ENCODE assay signal across 8 cellular contexts in genomic region chr15:29268706-29269484, GRCh38. TPM values are rescaled to one million over a fixed set of nuclear protein-coding genes. Genes with fewer than 3 reads are reported as not detected.
DNase-seq lines count a peak whose midpoint lies in the region; ATAC-seq, FAIRE-seq and TF ChIP-seq lines count a peak whose summit lies in the region.

No MANE protein-coding gene starts in this region.

- FAIRE-seq in keratinocyte (lab: Jason Lieb, UNC), result no peak

- H3K4me3 ChIP-seq in mammary epithelial cell (replicated peaks in 1 of 3; ENCODE audit: insufficient read depth in 1 of 3, low read depth in 2 of 3, low read length in 3 of 3) (peak overlapping the region; percentile 69 to 84 (median 77)), keratinocyte (ENCODE audit: control insufficient read depth in 2 of 3, extremely low read depth in 1 of 3, insufficient read depth in 2 of 3, low read depth in 1 of 3, low read length in 3 of 3) (peak overlapping the region; percentile 86 to 98 (median 89))

- H3K27me3 Mint-ChIP-seq in CD4-positive, alpha-beta T cell, result no peaks in the 10 kb centered on the region

- H3K27ac Mint-ChIP-seq in CD4-positive, alpha-beta T cell, result peak overlapping the region; percentile 97

- no peaks in the 10 kb centered on the region for H3K9me3 ChIP-seq in CD4-positive, alpha-beta T cell (ENCODE audit: control insufficient read depth, low read length)
- H3K9me3 ChIP-seq in mammary epithelial cell (replicated peaks; ENCODE audit: insufficient read depth, low read length), result no peaks in the 10 kb centered on the region
- no peaks in the 10 kb centered on the region for H3K9me3 ChIP-seq in keratinocyte (ENCODE audit: control insufficient read depth, low read depth, low read length)

- no peaks in the 10 kb centered on the region for H4K20me1 ChIP-seq in mammary epithelial cell (ENCODE audit: insufficient read depth, low read length)
- H4K20me1 ChIP-seq in keratinocyte (ENCODE audit: control insufficient read depth, extremely low read depth, insufficient read depth, low read length), result no peaks in the 10 kb centered on the region

- no peak for TF ChIP-seq CTCF in CD4-positive, alpha-beta T cell (IDR thresholded peaks at IDR 0.05)
- no peak for TF ChIP-seq CTCF in mammary epithelial cell (conservative IDR thresholded peaks at IDR 0.05 in 1 of 2, IDR thresholded peaks at IDR 0.05 in 1 of 2; ENCODE audit: extremely low read depth in 1 of 2, insufficient read depth in 1 of 2, low read depth in 1 of 2, low read length in 2 of 2)
- no peak for TF ChIP-seq CTCF in keratinocyte (optimal IDR thresholded peaks at IDR 0.05 in 1 of 3, IDR thresholded peaks at IDR 0.05 in 1 of 3, conservative IDR thresholded peaks at IDR 0.05 in 1 of 3; ENCODE audit: extremely low read depth in 1 of 3, insufficient read depth in 2 of 3, low read length in 3 of 3)

- peak; percentile 22 to 65 (median 37) for DNase-seq in CD4-positive, alpha-beta T cell
- DNase-seq in HT-29 (ENCODE audit: low spot score) (peak; percentile 20), UCSD-AML1 (lab: John Stamatoyannopoulos, UW; ENCODE audit: unreplicated experiment) (peak; percentile 64), mammary epithelial cell (peak; percentile 31), keratinocyte (ENCODE audit: low read depth, low spot score) (no peak), occipital lobe (lab: John Stamatoyannopoulos, UW) (no peak)
- DNase-seq in stimulated activated CD4-positive, alpha-beta T cell treated with anti-CD3 and anti-CD28 coated beads, Interleukin-15, amount 100 ng/mL, for 48 hours (ENCODE audit: low read depth in 2 of 2), result peak; percentile 10

- H3K36me3 ChIP-seq in mammary epithelial cell (ENCODE audit: insufficient read depth, low read length), result no peaks in the 10 kb centered on the region
- H3K36me3 ChIP-seq in keratinocyte (ENCODE audit: control insufficient read depth in 2 of 2, extremely low read depth in 1 of 2, insufficient read depth in 2 of 2, low read length in 2 of 2), result no peaks in the 10 kb centered on the region

- H3K79me2 ChIP-seq in mammary epithelial cell (ENCODE audit: insufficient read depth, low read length) (peaks cover 14% of the 10 kb centered on the region), keratinocyte (ENCODE audit: control insufficient read depth, insufficient read depth, low read length) (peaks cover 25% of the 10 kb centered on the region)

- peak overlapping the region; percentile 94 for H3K27ac ChIP-seq in CD4-positive, alpha-beta T cell (ENCODE audit: low read depth, low read length)
- H3K27ac ChIP-seq in mammary epithelial cell (ENCODE audit: insufficient read depth, low read depth, low read length) (peak overlapping the region; percentile 64), keratinocyte (ENCODE audit: control insufficient read depth, insufficient read depth, low read length) (peak overlapping the region; percentile 79)

- dilution Hi-C loops in mammary epithelial cell (cut with HindIII; ENCODE audit: low sequenced_read_pairs) (no loop called here), keratinocyte (cut with MboI; ENCODE audit: extremely low pct_ligation_motif_present, low sequenced_read_pairs) (no loop called here)

- in situ Hi-C loops in mammary epithelial cell (cut with MboI; ENCODE audit: low sequenced_read_pairs in 2 of 2), result no loop called here

- H3K4me2 ChIP-seq in mammary epithelial cell (ENCODE audit: insufficient read depth, low read depth, low read length), result peak overlapping the region; percentile 87
- H3K4me2 ChIP-seq in keratinocyte (ENCODE audit: control insufficient read depth, extremely low read depth, insufficient read depth, low read depth, low read length), result peak overlapping the region; percentile 99

- peaks cover 40% of the 10 kb centered on the region for H3K36me3 Mint-ChIP-seq in CD4-positive, alpha-beta T cell (ENCODE audit: low read depth)

- H2AFZ ChIP-seq in mammary epithelial cell (ENCODE audit: low read depth, low read length) (peak overlapping the region; percentile 98), keratinocyte (ENCODE audit: control insufficient read depth, low read length) (peak overlapping the region; percentile 87)

- H3K4me1 Mint-ChIP-seq in CD4-positive, alpha-beta T cell (ENCODE audit: low read depth), result peaks cover 67% of the 10 kb centered on the region

- ATAC-seq in CD4-positive, alpha-beta T cell (ENCODE audit: poor library complexity), result peak; percentile 44
- peak; percentile 15 for ATAC-seq in GM19467 (IDR thresholded peaks at IDR 0.05; ENCODE audit: unreplicated experiment)

- no peaks in the 10 kb centered on the region for H3K9me1 ChIP-seq in keratinocyte (ENCODE audit: control insufficient read depth, extremely low read depth, insufficient read depth, low read length)

- POLR2A ChIA-PET in CD4-positive, alpha-beta T cell (lab: Charles Lee), result interaction anchor here (0.6 to 1.9 kb wide), 5 partner anchors 10 to 1357 kb away, joined by 3 to 6 read pairs (median 3); partner anchors contain the start of genes APBA2 and ARHGAP11B

- BruUV-seq in mammary epithelial cell (replicated peaks; lab: Mats Ljungman, UMichigan), result no TSS peak

- peaks cover 14% of the 10 kb centered on the region for H3K4me1 ChIP-seq in mammary epithelial cell (ENCODE audit: insufficient read depth, low read length)
- peaks cover 23% of the 10 kb centered on the region for H3K4me1 ChIP-seq in keratinocyte (ENCODE audit: control insufficient read depth, extremely low read depth, insufficient read depth, low read length)

- WGBS in mammary epithelial cell (ENCODE audit: low coverage, missing lambda C conversion rate), result 25% methylated on average over 23 of the region's 35 CpGs

- intact Hi-C loops in CD4-positive, alpha-beta T cell (cut with DNase I, micrococcal nuclease), result no loop called here
- intact Hi-C loops in mammary epithelial cell (cut with micrococcal nuclease), result no loop called here

- CTCF ChIA-PET in CD4-positive, alpha-beta T cell (lab: Charles Lee), result no interaction called here
- CTCF ChIA-PET in mammary epithelial cell (lab: Charles Lee; ENCODE audit: low non-redundant PET), result no interaction called here

- peak overlapping the region; percentile 99 for H3K4me3 Mint-ChIP-seq in CD4-positive, alpha-beta T cell

- no peaks in the 10 kb centered on the region for H3K9me3 Mint-ChIP-seq in CD4-positive, alpha-beta T cell

- H3K27me3 ChIP-seq in CD4-positive, alpha-beta T cell (ENCODE audit: control insufficient read depth, insufficient read depth, low read length), result no peaks in the 10 kb centered on the region
- no peaks in the 10 kb centered on the region for H3K27me3 ChIP-seq in mammary epithelial cell (ENCODE audit: insufficient read depth, low read length)
- H3K27me3 ChIP-seq in keratinocyte (ENCODE audit: control insufficient read depth, extremely low read depth, insufficient read depth, low read length), result no peaks in the 10 kb centered on the region

- H3K9ac ChIP-seq in mammary epithelial cell (ENCODE audit: insufficient read depth, low read length) (peak overlapping the region; percentile 47), keratinocyte (ENCODE audit: control insufficient read depth, extremely low read depth, insufficient read depth, low read length) (peak overlapping the region; percentile 86)

RNA-seq across cellular contexts. Expression of gene NSMCE3, which starts 0.7 kb away (rescaled TPM):
- total RNA-seq in CD4-positive, alpha-beta T cell, result 10 to 100 TPM; 46.1 to 46.9 TPM
- 8.3 and 8.5 TPM in 2 replicates for total RNA-seq in HT-29 (2014; rRNA removed; shearing (Covaris generic))
- total RNA-seq in mammary epithelial cell (10 to 100 TPM in 1 of 2 donors, 1 to 10 TPM in 1; 6.5 to 10.2 TPM), occipital lobe (12.8 TPM)
- polyA plus RNA-seq in mammary epithelial cell (4.0 TPM), keratinocyte (6.8 to 8.7 TPM (median 8.4 TPM) in 3 replicates)
- polyA minus RNA-seq in mammary epithelial cell (1.8 TPM), keratinocyte (4.3 to 4.8 TPM (median 4.3 TPM) in 3 replicates)
- polyA plus RNA-seq in keratinocyte (2011; ENCODE audit: low read depth), result 2.3 TPM
- 4.5 and 5.6 TPM in 2 replicates for polyA plus RNA-seq in keratinocyte (2011; cell fraction: cytosol; rRNA removed)
- 9.5 and 10.1 TPM in 2 replicates for polyA plus RNA-seq in keratinocyte (2011; cell fraction: nucleus; rRNA removed)
- polyA plus RNA-seq in keratinocyte (2012; ENCODE audit: low replicate concordance), result 4.9 and 6.9 TPM in 2 replicates
- polyA minus RNA-seq in keratinocyte (2011; cell fraction: cytosol; rRNA and poly(A)+ RNA removed), result 6.3 TPM
- polyA minus RNA-seq in keratinocyte (2011; cell fraction: nucleus; rRNA and poly(A)+ RNA removed), result 5.2 and 5.7 TPM in 2 replicates

Comparison
In these comparisons a context has a peak if more than half of its experiments do, and no peak if none do; other contexts are left out.
1. DNase-seq: peak in CD4-positive, alpha-beta T cell (10 of 10), HT-29 (single experiment), UCSD-AML1 (single experiment), mammary epithelial cell (single experiment) and stimulated activated CD4-positive, alpha-beta T cell treated with anti-CD3 and anti-CD28 coated beads, Interleukin-15, amount 100 ng/mL, for 48 hours (2 of 2); none in keratinocyte (single experiment) and occipital lobe (single experiment).
2. Peak in every context shown above with its lines, with median percentiles within 50 percentile points of each other: H3K27ac ChIP-seq.